In the genomic region with DNA sequence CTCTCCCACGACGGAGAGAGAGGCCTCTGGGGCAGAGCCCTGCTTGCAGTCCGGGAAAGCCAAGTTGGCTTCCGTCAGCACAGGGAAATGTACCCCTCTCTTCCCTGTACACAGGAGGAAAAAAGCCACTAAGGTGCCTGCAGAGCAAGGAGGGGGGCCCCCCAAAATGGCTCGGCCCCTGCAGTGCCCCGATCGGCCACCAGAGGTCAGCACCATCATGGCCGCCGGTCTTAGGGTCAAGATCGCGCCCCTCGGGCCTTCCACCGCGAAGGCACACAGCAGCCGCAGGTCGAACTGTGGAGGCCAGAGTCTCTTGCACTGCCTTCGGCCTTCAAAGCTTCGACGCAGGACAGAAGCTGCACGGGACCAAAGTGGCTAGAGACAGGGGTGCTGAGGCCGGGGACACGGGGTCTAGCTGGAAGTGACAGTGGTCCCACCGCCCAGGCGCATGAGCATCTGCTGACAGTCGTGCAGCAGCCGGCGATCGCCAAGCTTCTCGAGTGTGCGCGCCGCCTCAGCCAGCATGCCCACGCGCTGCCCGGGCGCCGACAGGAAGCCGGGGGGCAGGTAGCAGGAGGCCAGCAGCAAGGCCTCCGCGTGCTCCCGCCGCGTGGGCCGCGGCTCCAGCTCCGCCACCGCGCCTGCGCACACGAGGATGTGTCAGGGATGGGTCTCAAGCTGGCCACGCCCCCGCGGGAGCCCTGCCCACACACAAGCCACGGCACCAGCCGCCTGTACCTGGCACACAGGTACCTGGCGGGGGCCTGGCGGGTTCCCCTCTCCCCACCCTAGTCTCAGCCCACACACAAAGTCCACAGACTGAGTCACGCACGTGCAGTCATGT, we compare ENCODE assay signal across 8 cellular contexts. TPM values are rescaled to one million over a fixed set of nuclear protein-coding genes. Genes with fewer than 3 reads are reported as not detected.
DNase-seq lines count a peak whose midpoint lies in the region; ATAC-seq lines count a peak whose summit lies in the region.

No MANE protein-coding gene starts in this region.

- H3K27ac ChIP-seq in epithelial cell of prostate = peak overlapping the region; percentile 23
- H3K27ac ChIP-seq in naive thymus-derived CD4-positive, alpha-beta T cell (ENCODE audit: low read depth, low read length) = peak overlapping the region; percentile 39

- DNase-seq in NCI-H1092 (lab: John Stamatoyannopoulos, UW) (peak; percentile 14), NCI-H1092 treated with DMSO at 0.1 percent for 48 hours (lab: John Stamatoyannopoulos, UW) (no peak), NCI-H1105 treated with DMSO at 0.1 percent for 48 hours (lab: John Stamatoyannopoulos, UW) (peak; percentile 21), activated T-cell treated with anti-CD3 and anti-CD28 coated beads for 1 hour (ENCODE audit: low read depth) (peak; percentile 64), epithelial cell of prostate (ENCODE audit: low read depth, low spot score) (no peak), NCI-H2081 treated with DMSO at 0.1 percent for 48 hours (lab: John Stamatoyannopoulos, UW) (no peak)
- peak; percentile 33 to 79 (median 61) for DNase-seq in naive thymus-derived CD4-positive, alpha-beta T cell
- peak; percentile 84 for DNase-seq in stimulated activated naive CD8-positive, alpha-beta T cell treated with anti-CD3 and anti-CD28 coated beads, Interleukin-15, Interleukin-2, amounts not matched to agents 100 U/mL and 50 U/mL, for 24 hours

- CTCF ChIA-PET in naive thymus-derived CD4-positive, alpha-beta T cell (lab: Charles Lee) = interaction anchor here (0.8 to 9.9 kb wide), 14 partner anchors 9 to 134 kb away, joined by 3 to 88 read pairs (median 5); partner anchors contain the start of gene SREBF1

- H3K36me3 ChIP-seq in naive thymus-derived CD4-positive, alpha-beta T cell (ENCODE audit: control insufficient read depth in 2 of 3, insufficient read depth in 3 of 3, low read length in 3 of 3) = peaks cover 0 to 70% (median 13%) of the 10 kb centered on the region in 3 experiments

- H3K27me3 Mint-ChIP-seq in naive thymus-derived CD4-positive, alpha-beta T cell = no peaks in the 10 kb centered on the region

- H3K9me3 Mint-ChIP-seq in naive thymus-derived CD4-positive, alpha-beta T cell = peaks cover 0 to 2% (median 0%) of the 10 kb centered on the region in 11 donors

- H3K27ac Mint-ChIP-seq in naive thymus-derived CD4-positive, alpha-beta T cell = peak overlapping the region in 8 of 9 donors; percentile 23 to 66 (median 58)

- POLR2A ChIA-PET in naive thymus-derived CD4-positive, alpha-beta T cell (lab: Charles Lee) = interaction anchor here (1.0 to 2.2 kb wide), 5 partner anchors 10 to 45 kb away, joined by 3 to 7 read pairs (median 4); partner anchors contain the start of gene SREBF1

- H3K27me3 ChIP-seq in naive thymus-derived CD4-positive, alpha-beta T cell (ENCODE audit: control insufficient read depth in 2 of 2, insufficient read depth in 2 of 2, low read length in 2 of 2) = no peaks in the 10 kb centered on the region

- H3K4me1 Mint-ChIP-seq in naive thymus-derived CD4-positive, alpha-beta T cell = peaks cover 5 to 18% (median 9%) of the 10 kb centered on the region in 7 donors

- H3K4me3 ChIP-seq in naive thymus-derived CD4-positive, alpha-beta T cell (ENCODE audit: low read length) = no peak overlapping the region

- H3K4me3 Mint-ChIP-seq in naive thymus-derived CD4-positive, alpha-beta T cell = no peak overlapping the region

- ATAC-seq in naive thymus-derived CD4-positive, alpha-beta T cell = peak; percentile 73
- ATAC-seq in stimulated activated naive CD8-positive, alpha-beta T cell treated with anti-CD3 and anti-CD28 coated beads, Interleukin-15, Interleukin-2, amounts not matched to agents 100 U/mL and 50 U/mL, for 24 hours = peak; percentile 26

- H3K4me1 ChIP-seq in naive thymus-derived CD4-positive, alpha-beta T cell (ENCODE audit: control insufficient read depth in 2 of 2, insufficient read depth in 2 of 2, low read length in 2 of 2) = peaks cover 6 to 9% of the 10 kb centered on the region in 2 donors

- H3K36me3 Mint-ChIP-seq in naive thymus-derived CD4-positive, alpha-beta T cell = peaks cover 0 to 10% (median 3%) of the 10 kb centered on the region in 5 donors

- intact Hi-C loops in naive thymus-derived CD4-positive, alpha-beta T cell (cut with micrococcal nuclease) = loop anchor here (1.0 kb wide), 8 partner anchors 11 to 221 kb away; partner anchors contain the start of genes RAI1 (in 1 of the 2) and SREBF1 (in 1 of the 2)

- H3K9me3 ChIP-seq in naive thymus-derived CD4-positive, alpha-beta T cell (ENCODE audit: control insufficient read depth in 2 of 3, low read length in 3 of 3) = no peaks in the 10 kb centered on the region

RNA-seq across cellular contexts. Expression of gene SREBF1, which starts 24.4 kb away (rescaled TPM):
- 100 to 1,000 TPM in 3 of 5 experiments, 10 to 100 TPM in 2; 30.9 to 281 (median 159) TPM for total RNA-seq in naive thymus-derived CD4-positive, alpha-beta T cell
- 10 to 100 TPM; 22.4 to 41.3 TPM for polyA plus RNA-seq in naive thymus-derived CD4-positive, alpha-beta T cell

Comparison
In these comparisons a context has a peak if more than half of its experiments do, and no peak if none do; other contexts are left out.
1. DNase-seq: peak in NCI-H1092 (single experiment), NCI-H1105 treated with DMSO at 0.1 percent for 48 hours (single experiment), activated T-cell treated with anti-CD3 and anti-CD28 coated beads for 1 hour (single experiment), naive thymus-derived CD4-positive, alpha-beta T cell (9 of 9) and stimulated activated naive CD8-positive, alpha-beta T cell treated with anti-CD3 and anti-CD28 coated beads, Interleukin-15, Interleukin-2, amounts not matched to agents 100 U/mL and 50 U/mL, for 24 hours (single experiment); none in NCI-H1092 treated with DMSO at 0.1 percent for 48 hours (single experiment), epithelial cell of prostate (single experiment) and NCI-H2081 treated with DMSO at 0.1 percent for 48 hours (single experiment).